In the genomic region with DNA sequence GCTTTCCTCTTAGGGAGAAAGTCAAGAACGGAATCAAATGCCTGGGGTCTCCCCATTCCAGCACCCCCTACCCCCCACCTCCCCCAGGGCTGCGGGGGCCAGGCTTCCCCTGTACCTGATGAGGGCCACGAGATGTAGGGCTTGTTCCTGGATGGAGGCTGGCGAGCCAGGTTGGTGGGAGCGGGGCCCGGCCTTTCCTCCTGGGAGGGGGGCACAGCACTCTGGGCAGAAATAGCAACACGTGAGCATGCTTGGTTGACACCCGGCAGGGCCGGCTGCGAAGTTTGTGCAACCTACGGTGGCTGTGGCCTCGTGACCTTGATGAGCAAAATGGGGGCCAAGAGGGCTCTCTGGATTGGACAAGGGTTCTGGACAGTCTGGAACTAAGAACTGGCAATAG, we compare ENCODE assay signal across 29 cellular contexts. TPM values are rescaled to one million over a fixed set of nuclear protein-coding genes. Genes with fewer than 3 reads are reported as not detected.
"Had no signal": no experiment of that assay in that cellular context is flagged by ENCODE, and none has a peak within 500 bp of the region (broad histone marks: within the 10 kb centered on the region; RNA-seq: fewer than 3 reads in every experiment).

No MANE protein-coding gene starts in this region.

- ATAC-seq: foreskin keratinocyte; gastroesophageal sphincter; heart left ventricle; left cardiac atrium; left lung; mucosa of descending colon; natural killer cell treated with Interleukin-12 subunit alpha and Interleukin-12 subunit beta and Interleukin-15 and Interleukin-18, amount 100 ng/mL, for 72 hours; psoas muscle; right cardiac atrium; stimulated activated memory B cell treated with anti-CD40 and anti-IgM and Interleukin-4, amounts not matched to agents 10 μg/mL and 1 μg/mL and 100 μg/mL, for 72 hours; stimulated activated naive CD8-positive, alpha-beta T cell treated with anti-CD3 and anti-CD28 coated beads, Interleukin-15, Interleukin-2, amounts not matched to agents 100 U/mL and 50 U/mL, for 24 hours; upper lobe of right lung had no signal

- H3K4me1 ChIP-seq: colonic mucosa, foreskin keratinocyte, left lung, neural progenitor cell, psoas muscle, uterus had no signal

- H3K27ac ChIP-seq: colonic mucosa, esophagus muscularis mucosa, foreskin keratinocyte, gastroesophageal sphincter, heart left ventricle, hepatocyte, left lung, neural progenitor cell, ovary, psoas muscle, sigmoid colon, suprapubic skin, transverse colon, upper lobe of right lung, uterus had no signal

- H3K4me3 ChIP-seq: colonic mucosa, esophagus muscularis mucosa, gastroesophageal sphincter, heart left ventricle, hepatocyte, left lung, lung, mucosa of descending colon, neural progenitor cell, ovary, psoas muscle, sigmoid colon, suprapubic skin, transverse colon, upper lobe of right lung, uterus had no signal

- FAIRE-seq: endothelial cell of umbilical vein had no signal

- H3K9ac ChIP-seq: neural progenitor cell had no signal

- H3K36me3 ChIP-seq: neural progenitor cell, ovary, uterus had no signal

- DNase-seq: colonic mucosa; dermis blood vessel endothelial cell; effector memory CD4-positive, alpha-beta T cell; foreskin keratinocyte; left cardiac atrium; naive B cell; nucleus accumbens; ovary; sigmoid colon; stimulated activated CD4-positive, alpha-beta T cell treated with anti-CD3 and anti-CD28 coated beads, Interleukin-4, amount 100 ng/mL, for 4 hours; stimulated activated naive CD8-positive, alpha-beta T cell treated with anti-CD3 and anti-CD28 coated beads, Interleukin-15, Interleukin-2, amounts not matched to agents 100 U/mL and 50 U/mL, for 24 hours; transverse colon; upper lobe of right lung; uterus had no signal

- H3K9me3 ChIP-seq: colonic mucosa, esophagus muscularis mucosa, gastroesophageal sphincter, heart left ventricle, left lung, mucosa of descending colon, ovary, psoas muscle, sigmoid colon, suprapubic skin, transverse colon, upper lobe of right lung, uterus had no signal

- H3K4me2 ChIP-seq: hepatocyte, neural progenitor cell had no signal

- H3K27me3 ChIP-seq: colonic mucosa, esophagus muscularis mucosa, foreskin keratinocyte, gastroesophageal sphincter, heart left ventricle, hepatocyte, left lung, neural progenitor cell, ovary, sigmoid colon, suprapubic skin, transverse colon, upper lobe of right lung, uterus had no signal

- H2AFZ ChIP-seq: hepatocyte, neural progenitor cell had no signal

RNA-seq across cellular contexts. Expression of a gene that starts 15.7 kb away (rescaled TPM):
- total RNA-seq: dermis blood vessel endothelial cell, endothelial cell of umbilical vein, psoas muscle, sigmoid colon had no signal
- polyA plus RNA-seq: fibroblast of lung had no signal
